13 cellular contexts compared by ENCODE assay signal in genomic region chr2:179580378-179581146, GRCh38.
DNase-seq lines count a peak whose midpoint lies in the region; ATAC-seq, FAIRE-seq and TF ChIP-seq lines count a peak whose summit lies in the region.
"Had no signal": no experiment of that assay in that cellular context is flagged by ENCODE, and none has a peak within 500 bp of the region (broad histone marks: within the 10 kb centered on the region; RNA-seq: fewer than 3 reads in every experiment).

No MANE protein-coding gene starts in this region.

- TF ChIP-seq POLR2A in H1 (IDR thresholded peaks at IDR 0.05; ENCODE audit: control extremely low read depth in 1 of 2, low read depth in 2 of 2, low read length in 2 of 2) (no peak), gastrocnemius medialis (IDR thresholded peaks at IDR 0.05) (no peak)

- no peak for TF ChIP-seq EP300 in H1 (IDR thresholded peaks at IDR 0.05; ENCODE audit: borderline replicate concordance in 1 of 2, low read depth in 2 of 2, low read length in 2 of 2)

- no peak overlapping the region for H2AFZ ChIP-seq in H1 (ENCODE audit: low read length)
- H2AFZ ChIP-seq: parathyroid adenoma had no signal

- H3K27me3 ChIP-seq in H1 (replicated peaks in 1 of 4; ENCODE audit: control insufficient read depth in 3 of 4, extremely low read depth in 1 of 4, insufficient read depth in 3 of 4, low read length in 3 of 4), result no peaks in the 10 kb centered on the region
- H3K27me3 ChIP-seq in gastrocnemius medialis, result no peaks in the 10 kb centered on the region

- no peak overlapping the region for H3K56ac ChIP-seq in H1 (replicated peaks; ENCODE audit: insufficient read length, low read depth, low read length)

- no peak for FAIRE-seq in H1 (lab: Jason Lieb, UNC)

- WGBS in H1 (ENCODE audit: extremely low coverage in 1 of 2, insufficient coverage in 1 of 2, insufficient read length in 1 of 2, insufficient replicate concordance in 2 of 2, low coverage in 1 of 2, low lambda C conversion rate in 2 of 2, missing lambda C conversion rate in 1 of 2), 2 experiments, result 82% methylated on average over 4 of the region's 4 CpGs; no CpG with 5 or more reads in 1 of the 2 experiments

- no peak overlapping the region for H4K5ac ChIP-seq in H1 (ENCODE audit: insufficient read length, low read depth, low read length)

- H3K23me2 ChIP-seq in H1 (ENCODE audit: low read depth, low read length), result no peaks in the 10 kb centered on the region

- H2BK20ac ChIP-seq in H1 (ENCODE audit: low read length), result no peak overlapping the region

- no peak overlapping the region for H2BK5ac ChIP-seq in H1 (ENCODE audit: low read depth, low read length)

- H3K4me2 ChIP-seq in H1 (ENCODE audit: insufficient read depth in 1 of 2, low read depth in 2 of 2, low read length in 2 of 2), result no peak overlapping the region
- H3K4me2 ChIP-seq: SK-N-SH had no signal

- no peak overlapping the region for H4K91ac ChIP-seq in H1 (replicated peaks; ENCODE audit: insufficient read length, low read length)

- no peak overlapping the region for H3K4me3 Mint-ChIP-seq in activated T-cell treated with anti-CD3 and anti-CD28 coated beads, Interleukin-2, amount 50 U/mL, for 4 hours
- H3K4me3 Mint-ChIP-seq: activated naive CD8-positive, alpha-beta T cell treated with anti-CD3 and anti-CD28 coated beads, Interleukin-2, amount 50 U/mL, for 24 hours; B cell had no signal

- CTCF ChIA-PET in H1 (lab: Charles Lee; ENCODE audit: partially characterized antibody), result interaction anchor here (1.5 kb wide), 2 partner anchors 11 to 154 kb away, joined by 3 to 5 read pairs; no protein-coding TSS in a partner anchor

- in situ Hi-C loops in gastrocnemius medialis (cut with MboI; ENCODE audit: low sequenced_read_pairs in 4 of 4), result no loop called here

- TF ChIP-seq CTCF in H1 (IDR thresholded peaks at IDR 0.05; ENCODE audit: control extremely low read depth in 1 of 3, insufficient read depth in 1 of 3, low read depth in 1 of 3, low read length in 3 of 3), result peak in 1 of 3 experiments; percentile 7; a peak in 1 of 4 replicates
- TF ChIP-seq CTCF in gastrocnemius medialis (IDR thresholded peaks at IDR 0.05 in 4 of 5, conservative IDR thresholded peaks at IDR 0.05 in 1 of 5), result no peak
- TF ChIP-seq CTCF in omental fat pad (IDR thresholded peaks at IDR 0.05), result no peak

- H3K4me3 ChIP-seq in H1 (ENCODE audit: extremely low read depth in 1 of 4, insufficient read depth in 2 of 4, low read depth in 3 of 4, low read length in 4 of 4) (no peak overlapping the region), gastrocnemius medialis (no peak overlapping the region)

- H3K14ac ChIP-seq in H1 (ENCODE audit: insufficient read length), result no peak overlapping the region

- peak; percentile 15 to 43; a peak in 2 of 4 replicates for TF ChIP-seq RAD21 in H1 (IDR thresholded peaks at IDR 0.05 in 1 of 2, conservative IDR thresholded peaks at IDR 0.05 in 1 of 2; ENCODE audit: low read depth in 2 of 2, low read length in 2 of 2)

- H3K18ac ChIP-seq in H1 (ENCODE audit: extremely low read depth, low read length), result no peak overlapping the region

- H3K23ac ChIP-seq in H1 (ENCODE audit: insufficient read length), result no peak overlapping the region

- no peaks in the 10 kb centered on the region for H3K36me3 Mint-ChIP-seq in activated T-cell treated with anti-CD3 and anti-CD28 coated beads, Interleukin-2, amount 50 U/mL, for 4 hours (ENCODE audit: insufficient read depth)

- H3K9me3 Mint-ChIP-seq in activated T-cell treated with anti-CD3 and anti-CD28 coated beads, Interleukin-2, amount 50 U/mL, for 4 hours, result no peaks in the 10 kb centered on the region
- H3K9me3 Mint-ChIP-seq: activated naive CD8-positive, alpha-beta T cell treated with anti-CD3 and anti-CD28 coated beads, Interleukin-2, amount 50 U/mL, for 24 hours had no signal

- no peaks in the 10 kb centered on the region for H3K9me3 ChIP-seq in H1 (ENCODE audit: insufficient read depth in 2 of 2, low read depth in 1 of 2, low read length in 1 of 2)
- H3K9me3 ChIP-seq in gastrocnemius medialis, result no peaks in the 10 kb centered on the region
- H3K9me3 ChIP-seq: SK-N-SH had no signal

- no peaks in the 10 kb centered on the region for H4K20me1 ChIP-seq in H1 (replicated peaks in 1 of 2; ENCODE audit: control insufficient read depth in 1 of 2, insufficient read depth in 2 of 2, low read length in 2 of 2)

- ATAC-seq in gastrocnemius medialis (peak; percentile 83), omental fat pad (ENCODE audit: low FRiP score) (no peak), GM21576 (IDR thresholded peaks at IDR 0.05; ENCODE audit: unreplicated experiment) (no peak)
- no peak for ATAC-seq in activated T-cell treated with anti-CD3 and anti-CD28 coated beads, Interleukin-2, amount 50 U/mL, for 4 hours
- ATAC-seq: activated naive CD8-positive, alpha-beta T cell treated with anti-CD3 and anti-CD28 coated beads, Interleukin-2, amount 50 U/mL, for 24 hours had no signal

- no peak overlapping the region for H2BK120ac ChIP-seq in H1 (replicated peaks; ENCODE audit: low read depth, low read length)

- peaks cover 2% of the 10 kb centered on the region for H3K27me3 Mint-ChIP-seq in activated T-cell treated with anti-CD3 and anti-CD28 coated beads, Interleukin-2, amount 50 U/mL, for 4 hours (ENCODE audit: low read depth)
- H3K27me3 Mint-ChIP-seq: activated naive CD8-positive, alpha-beta T cell treated with anti-CD3 and anti-CD28 coated beads, Interleukin-2, amount 50 U/mL, for 24 hours had no signal

- no peak overlapping the region for H2AK5ac ChIP-seq in H1 (ENCODE audit: low read depth, low read length)

- no peaks in the 10 kb centered on the region for H3K4me1 Mint-ChIP-seq in activated T-cell treated with anti-CD3 and anti-CD28 coated beads, Interleukin-2, amount 50 U/mL, for 4 hours (ENCODE audit: low read depth)
- H3K4me1 Mint-ChIP-seq: activated naive CD8-positive, alpha-beta T cell treated with anti-CD3 and anti-CD28 coated beads, Interleukin-2, amount 50 U/mL, for 24 hours; B cell had no signal

- H3K79me1 ChIP-seq in H1 (ENCODE audit: low read depth, low read length), result no peaks in the 10 kb centered on the region

- H2BK15ac ChIP-seq in H1 (ENCODE audit: low read length), result no peak overlapping the region

- H3K36me3 ChIP-seq in H1 (ENCODE audit: control insufficient read depth in 2 of 4, insufficient read depth in 4 of 4, low read length in 3 of 4) (no peaks in the 10 kb centered on the region), gastrocnemius medialis (no peaks in the 10 kb centered on the region)

- no peaks in the 10 kb centered on the region for H3K4me1 ChIP-seq in H1 (replicated peaks in 1 of 4; ENCODE audit: control insufficient read depth in 3 of 4, insufficient read depth in 4 of 4, low read length in 3 of 4)
- H3K4me1 ChIP-seq in gastrocnemius medialis, result peaks cover 23 to 24% of the 10 kb centered on the region in 2 donors
- H3K4me1 ChIP-seq: parathyroid adenoma had no signal

- POLR2A ChIA-PET in H1 (lab: Charles Lee; ENCODE audit: partially characterized antibody), result no interaction called here

- H4K8ac ChIP-seq in H1 (ENCODE audit: extremely low read depth, insufficient read depth, low read length), result no peak overlapping the region

- DNase-seq in HT1080 (ENCODE audit: low read depth), result peak; percentile 15
- DNase-seq in H1 (ENCODE audit: low read depth in 1 of 2, low spot score in 2 of 2), result no peak
- peak; percentile 85 for DNase-seq in kidney tubule cell (ENCODE audit: low spot score)
- peak; percentile 36 to 84 for DNase-seq in gastrocnemius medialis
- no peak for DNase-seq in omental fat pad (ENCODE audit: low spot score)
- DNase-seq in activated T-cell treated with anti-CD3 and anti-CD28 coated beads, Interleukin-2, amount 50 U/mL, for 4 hours, result no peak
- DNase-seq: activated naive CD8-positive, alpha-beta T cell treated with anti-CD3 and anti-CD28 coated beads, Interleukin-2, amount 50 U/mL, for 24 hours; DMS153; NCI-H1694; SK-N-SH had no signal

- no peak overlapping the region for H3K4ac ChIP-seq in H1 (replicated peaks; ENCODE audit: insufficient read length, low read depth, low read length)

- no peak overlapping the region for H3K9ac ChIP-seq in H1 (replicated peaks in 1 of 4; ENCODE audit: extremely low read depth in 1 of 4, low read depth in 3 of 4, low read length in 3 of 4)
- H3K9ac ChIP-seq: parathyroid adenoma, SK-N-SH had no signal

- no peaks in the 10 kb centered on the region for H3K79me2 ChIP-seq in H1 (ENCODE audit: control insufficient read depth in 1 of 2, insufficient read depth in 2 of 2, low read length in 2 of 2)
- H3K79me2 ChIP-seq: parathyroid adenoma had no signal

- intact Hi-C loops in gastrocnemius medialis (cut with DNase I; ENCODE audit: low total_unique reads), result no loop called here

- no peak overlapping the region for H3K27ac ChIP-seq in H1 (ENCODE audit: low read depth, low read length)
- peak overlapping the region; percentile 16 to 75 (median 72) for H3K27ac ChIP-seq in gastrocnemius medialis
- H3K27ac ChIP-seq: parathyroid adenoma had no signal

- no peak overlapping the region for H2BK12ac ChIP-seq in H1 (ENCODE audit: low read depth, low read length)

TF ChIP-seq in H1, 55 proteins besides CTCF, POLR2A, EP300 and RAD21:
- TF ChIP-seq EGR1 (IDR thresholded peaks at IDR 0.05; ENCODE audit: borderline replicate concordance, low read depth, low read length), result no peak
- TF ChIP-seq RNF2 (IDR thresholded peaks at IDR 0.05; ENCODE audit: borderline replicate concordance, low read depth, low read length, missing control alignments, poor library complexity, severe bottlenecking), result no peak
- no peak for TF ChIP-seq POU5F1 (IDR thresholded peaks at IDR 0.05; ENCODE audit: low read depth, low read length)
- no peak for TF ChIP-seq MAX (IDR thresholded peaks at IDR 0.05)

Comparison
In these comparisons a context has a peak if more than half of its experiments do, and no peak if none do; other contexts are left out.
1. DNase-seq: peak in HT1080 (single experiment), kidney tubule cell (single experiment) and gastrocnemius medialis (2 of 2); none in H1 (0 of 2), omental fat pad (single experiment) and activated T-cell treated with anti-CD3 and anti-CD28 coated beads, Interleukin-2, amount 50 U/mL, for 4 hours (single experiment).
2. ATAC-seq: peak in gastrocnemius medialis (2 of 2); none in omental fat pad (single experiment), activated T-cell treated with anti-CD3 and anti-CD28 coated beads, Interleukin-2, amount 50 U/mL, for 4 hours (0 of 2) and GM21576 (single experiment).